Comparison of ENCODE assay signal across 1 cellular context in the genomic region with DNA sequence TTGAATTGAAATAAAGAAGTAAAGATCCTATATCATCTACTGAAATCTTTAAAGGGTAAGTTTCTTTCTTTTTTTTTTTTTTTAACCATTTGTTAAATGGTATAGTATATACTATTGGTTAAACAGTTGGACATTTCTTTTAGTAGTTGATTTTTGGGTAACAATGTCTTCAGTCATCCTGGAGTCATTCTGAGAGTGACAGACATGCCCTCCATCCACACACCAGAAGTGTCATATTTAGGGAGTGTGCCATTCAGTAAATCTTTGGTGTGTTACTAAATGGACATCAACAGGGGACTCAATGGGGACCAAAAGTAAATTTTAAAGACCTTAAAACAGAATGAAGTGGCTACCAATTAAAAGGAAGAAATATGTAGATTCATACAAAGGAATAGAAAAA.
A peak's percentile ranks its signal among the peaks of the same experiment; 100 is the strongest.
TF ChIP-seq lines count a peak whose summit lies in the region.

No MANE protein-coding gene starts in this region.

TF ChIP-seq in K562, 482 proteins besides CTCF, POLR2A, EP300 and RAD21:
- peak; percentile 37; the same call in 1 of the 2 replicates for TF ChIP-seq PKNOX1 (IDR thresholded peaks at IDR 0.05)
- TF ChIP-seq ZBTB9 (CRISPR knock-in tag; IDR thresholded peaks at IDR 0.05): no peak
